8 cellular contexts compared by ENCODE assay signal in the genomic region with DNA sequence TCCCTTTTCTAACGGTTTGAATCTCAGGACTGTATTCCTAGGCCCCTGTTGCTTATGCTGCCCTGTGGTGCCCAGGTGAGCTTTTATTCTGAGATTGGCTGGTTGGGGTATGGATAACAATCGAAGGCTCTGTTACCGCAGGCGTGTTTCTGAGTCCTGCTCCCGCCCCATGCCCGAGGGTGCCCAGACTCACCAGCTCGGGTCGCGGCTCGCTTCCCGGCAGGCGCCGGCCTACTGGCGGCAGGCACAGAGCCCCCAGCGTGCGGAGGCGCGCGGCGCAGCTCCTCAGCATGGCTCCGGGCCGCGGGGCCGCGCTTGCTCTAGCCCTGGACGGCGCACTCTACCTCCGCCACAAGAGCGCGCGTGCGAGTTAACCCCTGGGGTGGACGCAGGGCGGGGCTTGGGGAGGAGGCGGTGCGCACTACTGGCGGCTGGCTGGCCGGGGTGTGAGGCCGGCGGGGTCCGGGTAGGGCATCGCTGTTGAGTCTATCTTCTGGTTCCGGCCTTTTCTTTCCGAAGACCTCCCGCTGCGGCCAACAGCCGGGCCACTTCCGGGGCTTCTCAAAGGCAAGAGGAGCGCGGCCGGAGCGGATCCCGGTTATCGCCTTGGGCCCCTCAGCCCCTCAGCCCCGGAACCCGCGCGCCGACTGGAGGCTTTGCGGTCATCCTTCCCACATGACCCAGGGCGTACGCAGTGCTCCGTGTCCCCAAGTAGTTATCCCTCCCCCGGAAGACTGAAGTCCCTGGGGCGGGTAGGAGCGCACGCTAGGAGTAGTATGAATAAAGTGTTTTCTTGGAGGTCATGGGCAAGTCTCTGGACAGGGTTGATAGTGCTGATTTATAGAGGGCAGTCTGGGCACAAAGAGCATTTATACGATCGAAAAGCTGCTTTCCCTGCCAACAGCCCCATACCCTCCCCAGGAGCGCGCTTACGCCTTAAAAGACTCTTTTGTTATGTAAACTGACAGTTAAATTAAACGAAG. TPM values are rescaled to one million over a fixed set of nuclear protein-coding genes. Genes with fewer than 3 reads are reported as not detected.
A peak's percentile ranks its signal among the peaks of the same experiment; 100 is the strongest.
DNase-seq lines count a peak whose midpoint lies in the region; ATAC-seq and TF ChIP-seq lines count a peak whose summit lies in the region.

A gene (minus strand): TSS at position 345 of the 983 bp plus-strand sequence. CDS start 53 bp downstream, at position 292.

- H3K4me3 ChIP-seq in ACC112 (ENCODE audit: low read depth, low read length) (peak within 1 kb of the TSS; percentile 84), left lung (peak within 1 kb of the TSS; percentile 50 to 61)

- H3K9me3 ChIP-seq in left lung: peaks cover 0 to 23% of the 10 kb centered on the region in 2 donors

- H3K36me3 ChIP-seq in ACC112 (ENCODE audit: insufficient read depth, low read length) (peaks cover 9% of the 10 kb centered on the region; the same call in 1 of the 2 replicates), left lung (peaks cover 0 to 6% of the 10 kb centered on the region in 2 donors)

- H3K27ac ChIP-seq in ACC112 (ENCODE audit: low read depth, low read length) (peak within 1 kb of the TSS; percentile 87), left lung (peak within 1 kb of the TSS; percentile 81)

- intact Hi-C loops in left lung (cut with DNase I): no loop called here

- peaks cover 13% of the 10 kb centered on the region for H3K79me2 ChIP-seq in ACC112 (ENCODE audit: control insufficient read depth, insufficient read depth, low read length, unreplicated experiment)

- DNase-seq in NCI-H526 (lab: John Stamatoyannopoulos, UW) (peak; percentile 97 to 100), dedifferentiated amniotic fluid mesenchymal stem cell (ENCODE audit: extremely low spot score) (peak; percentile 94), left lung (peak; percentile 98 to 99)
- DNase-seq in activated CD4-positive, alpha-beta T cell treated with anti-CD3 and anti-CD28 coated beads, Interleukin-2, amount 50 U/mL, for 1 hour: peak; percentile 90
- peak; percentile 88 for DNase-seq in stimulated activated CD4-positive, alpha-beta T cell treated with anti-CD3 and anti-CD28 coated beads, Interleukin-2, amount 100 ng/mL, for 4 hours (ENCODE audit: low read depth)

- TF ChIP-seq CTCF in left lung (IDR thresholded peaks at IDR 0.05): peak in 1 of 2 donors; percentile 30

- H3K4me1 ChIP-seq in ACC112 (ENCODE audit: control insufficient read depth, insufficient read depth, low read length, unreplicated experiment) (peaks cover 16% of the 10 kb centered on the region), left lung (peaks cover 3 to 15% of the 10 kb centered on the region in 2 donors)

- peak; percentile 97 for ATAC-seq in GM18868 (IDR thresholded peaks at IDR 0.05; ENCODE audit: unreplicated experiment)
- peak; percentile 94 for ATAC-seq in HG03103 (IDR thresholded peaks at IDR 0.05; ENCODE audit: low read depth, unreplicated experiment)
- peak; percentile 99 for ATAC-seq in left lung

- H2AFZ ChIP-seq in ACC112 (ENCODE audit: low read length, unreplicated experiment): peak within 1 kb of the TSS; percentile 81

- H3K27me3 ChIP-seq in ACC112 (ENCODE audit: insufficient read depth, low read length) (no peaks in the 10 kb centered on the region), left lung (no peaks in the 10 kb centered on the region)

RNA-seq across cellular contexts. Expression of the gene that starts here (rescaled TPM):
- 10 to 100 TPM; 10.6 to 13.7 TPM for total RNA-seq in left lung

Comparison
In these comparisons a context has a peak if more than half of its experiments do, and no peak if none do; other contexts are left out.
1. Peak in every context shown above with its lines: DNase-seq, ATAC-seq, H3K4me3 ChIP-seq and H3K27ac ChIP-seq.